8 cellular contexts compared by ENCODE assay signal in the genomic region with DNA sequence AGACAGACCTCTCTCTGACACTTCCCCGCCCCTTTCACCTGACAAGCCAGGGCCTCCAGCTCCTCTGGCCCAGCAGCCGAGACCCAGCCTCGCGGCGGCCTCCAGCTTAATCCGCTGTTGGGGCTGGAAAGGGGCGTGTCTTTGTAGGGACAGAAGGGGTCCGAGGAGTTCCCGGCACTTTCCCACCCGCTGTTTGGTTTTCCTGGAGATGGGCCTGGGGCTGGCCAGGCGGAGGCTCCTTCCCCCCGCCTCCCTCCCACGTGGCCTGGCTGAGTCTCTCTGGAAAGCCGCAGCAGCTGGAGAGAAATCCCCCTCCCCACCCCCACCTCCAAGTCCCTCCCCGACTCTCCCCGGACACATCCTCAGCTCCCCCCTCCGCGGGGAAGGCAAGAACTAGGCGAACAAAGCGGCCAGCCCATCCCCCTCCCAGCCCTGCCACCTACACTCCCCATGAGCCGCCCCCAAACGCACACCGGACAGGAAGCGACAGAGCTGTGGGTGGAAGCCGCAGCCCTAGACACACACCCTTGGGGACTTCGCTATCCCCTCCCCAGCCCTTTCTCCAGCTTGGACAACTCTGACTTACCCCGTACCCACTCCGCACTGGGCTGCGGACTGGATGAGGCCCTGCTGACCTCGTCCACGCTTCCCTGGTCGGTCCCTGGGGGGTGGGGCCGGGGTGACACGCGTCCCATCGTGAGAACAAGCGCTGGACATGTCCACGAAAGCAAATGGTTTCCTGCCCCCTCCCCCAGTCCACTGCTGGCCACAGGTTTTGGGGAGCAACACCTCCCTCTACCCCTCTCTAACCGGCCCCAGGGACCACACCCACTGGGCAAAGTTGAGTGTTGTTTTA. TPM values are rescaled to one million over a fixed set of nuclear protein-coding genes. Genes with fewer than 3 reads are reported as not detected.
A peak's percentile ranks its signal among the peaks of the same experiment; 100 is the strongest.
DNase-seq lines count a peak whose midpoint lies in the region; ATAC-seq, FAIRE-seq and TF ChIP-seq lines count a peak whose summit lies in the region.

No MANE protein-coding gene starts in this region.

- H3K27me3 Mint-ChIP-seq in neural crest cell (ENCODE audit: low read depth): peaks cover 3% of the 10 kb centered on the region

- no peaks in the 10 kb centered on the region for H3K27me3 ChIP-seq in A673 (replicated peaks; ENCODE audit: insufficient read depth, low read depth, low read length, poor library complexity)

- H3K4me3 Mint-ChIP-seq in neural crest cell: peak overlapping the region; percentile 93

- no peak for TF ChIP-seq CTCF in A673 (conservative IDR thresholded peaks at IDR 0.05; ENCODE audit: low read depth, low read length)
- no peak for TF ChIP-seq CTCF in GM13976 (IDR thresholded peaks at IDR 0.05; ENCODE audit: borderline replicate concordance, control extremely low read depth, extremely low read depth, insufficient read depth, missing control alignments)
- no peak for TF ChIP-seq CTCF in neural crest cell (conservative IDR thresholded peaks at IDR 0.05)

- no peak for ATAC-seq in GM18873 (IDR thresholded peaks at IDR 0.05; ENCODE audit: low FRiP score, unreplicated experiment)

- H3K9me3 Mint-ChIP-seq in neural crest cell: no peaks in the 10 kb centered on the region

- peak overlapping the region; percentile 95 for H3K27ac Mint-ChIP-seq in neural crest cell (ENCODE audit: unreplicated experiment)

- intact Hi-C loops in A673 (cut with micrococcal nuclease; ENCODE audit: unreplicated experiment): no loop called here

- H3K9me3 ChIP-seq in A673 (ENCODE audit: low read depth, low read length, poor library complexity, severe bottlenecking): no peaks in the 10 kb centered on the region

- DNase-seq in A673 (ENCODE audit: low spot score): peak; percentile 58
- DNase-seq in GM13976 (ENCODE audit: low spot score): peak; percentile 83
- DNase-seq in UCSD-AML1 (lab: John Stamatoyannopoulos, UW; ENCODE audit: unreplicated experiment): peak; percentile 41
- peak; percentile 50 to 59 for DNase-seq in frontal cortex (ENCODE audit: low spot score in 2 of 2)
- peak; percentile 62 for DNase-seq in neural crest cell (ENCODE audit: low read depth, low spot score)
- no peak for DNase-seq in GDM1 (lab: John Stamatoyannopoulos, UW)
- no peak for DNase-seq in stimulated activated CD4-positive, alpha-beta T cell treated with anti-CD3 and anti-CD28 coated beads, Interleukin-2, amount 100 ng/mL, for 48 hours

- POLR2A ChIA-PET in A673 (lab: Charles Lee; ENCODE audit: low non-redundant PET): interaction anchor here (0.6 kb wide), 2 partner anchors 11 to 17 kb away, joined by 5 to 7 read pairs; no protein-coding TSS in a partner anchor

- H3K36me3 Mint-ChIP-seq in neural crest cell (ENCODE audit: low read depth): no peaks in the 10 kb centered on the region

- H3K4me1 ChIP-seq in A673 (ENCODE audit: insufficient read depth, low read length, poor library complexity, severe bottlenecking): peaks cover 28% of the 10 kb centered on the region

- BruUV-seq in A673 (replicated peaks; lab: Mats Ljungman, UMichigan): no TSS peak

- in situ Hi-C loops in GM13976 (cut with MboI; ENCODE audit: low sequenced_read_pairs, unreplicated experiment): no loop called here

- H3K27ac ChIP-seq in A673 (ENCODE audit: low read depth, low read length, poor library complexity, severe bottlenecking): no peak overlapping the region

- peaks cover 66% of the 10 kb centered on the region for H3K4me1 Mint-ChIP-seq in neural crest cell

- CTCF ChIA-PET in A673 (lab: Charles Lee): no interaction called here

- H3K36me3 ChIP-seq in A673 (ENCODE audit: insufficient read depth, low read length, poor library complexity, severe bottlenecking): no peaks in the 10 kb centered on the region

- FAIRE-seq in frontal cortex (lab: Jason Lieb, UNC): no peak

- peak overlapping the region; percentile 63 for H3K4me3 ChIP-seq in A673 (ENCODE audit: low read depth, low read length, poor library complexity, severe bottlenecking)

RNA-seq across cellular contexts. Expression of a gene that starts 1.2 kb away (rescaled TPM):
- 1.1 and 3.5 TPM in 2 replicates for total RNA-seq in A673 (2021)
- total RNA-seq in frontal cortex: 6.9 TPM
- total RNA-seq in neural crest cell: 19.8 and 19.9 TPM in 2 replicates

RNA-seq across cellular contexts. Expression of a gene that starts 43.8 kb away (rescaled TPM):
- total RNA-seq in A673 (2021) (0.28 and 0.32 TPM in 2 replicates), frontal cortex (6.9 TPM), neural crest cell (298 and 300 TPM in 2 replicates)

Comparison
In these comparisons a context has a peak if more than half of its experiments do, and no peak if none do; other contexts are left out.
1. DNase-seq: peak in A673 (single experiment), GM13976 (single experiment), UCSD-AML1 (single experiment), frontal cortex (2 of 2) and neural crest cell (single experiment); none in GDM1 (single experiment) and stimulated activated CD4-positive, alpha-beta T cell treated with anti-CD3 and anti-CD28 coated beads, Interleukin-2, amount 100 ng/mL, for 48 hours (0 of 2).
2. RNA of a gene that starts 43.8 kb away (total RNA-seq): 298 to 300 TPM in neural crest cell; 6.9 TPM in frontal cortex (single experiment) and 0.28 to 0.32 TPM in A673; every median in the first group is over 10 times any median in the second.